In the genomic region with DNA sequence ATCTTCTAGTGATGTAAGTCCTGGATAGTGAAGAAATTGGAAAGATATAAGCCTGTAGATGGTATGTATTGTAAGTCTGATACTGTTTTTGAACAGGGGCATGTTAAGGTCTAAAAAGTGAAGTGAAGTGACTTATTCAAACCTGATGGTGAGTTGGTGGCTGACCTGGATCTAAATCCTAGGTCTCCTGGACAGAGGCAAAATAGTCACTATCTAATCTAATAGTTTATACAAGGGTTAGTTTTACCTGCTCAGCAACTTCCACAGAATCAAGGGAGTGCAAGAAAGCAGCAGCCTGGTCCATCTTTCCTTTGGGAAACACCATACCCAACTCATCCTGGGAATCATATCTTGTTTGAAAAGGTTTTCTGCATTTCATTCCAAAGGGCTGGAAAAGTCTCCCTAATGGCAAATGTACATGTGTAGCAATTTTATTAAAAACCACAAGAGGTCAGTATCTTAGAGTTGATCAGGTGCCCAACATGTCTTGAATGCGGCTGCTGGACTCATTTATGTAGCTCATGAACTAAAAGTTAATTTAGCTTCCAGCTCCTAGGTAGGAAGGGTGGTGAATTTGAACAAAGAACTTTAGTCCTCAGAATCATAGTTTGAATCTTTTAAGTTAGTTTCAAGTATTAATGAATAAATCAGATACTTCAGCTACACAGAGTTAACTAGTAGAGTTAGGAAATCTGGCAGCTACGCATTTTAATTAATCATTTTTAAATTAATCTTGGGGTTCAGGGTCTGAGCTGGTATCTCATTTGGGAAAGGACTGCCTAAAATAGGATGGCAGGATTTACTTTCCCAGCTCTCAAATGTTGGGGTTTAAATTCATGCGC, we compare ENCODE assay signal across 8 cellular contexts.
DNase-seq lines count a peak whose midpoint lies in the region; ATAC-seq and TF ChIP-seq lines count a peak whose summit lies in the region.

No MANE protein-coding gene starts in this region.

- DNase-seq in COR-L47 (lab: John Stamatoyannopoulos, UW) (peak; percentile 32), SHP77 (lab: John Stamatoyannopoulos, UW) (peak; percentile 60 to 65), fibroblast of pulmonary artery (ENCODE audit: low read depth) (peak; percentile 74), putamen (ENCODE audit: low spot score) (peak; percentile 34)
- DNase-seq in effector memory CD4-positive, alpha-beta T cell, result no peak
- no peak for DNase-seq in activated T-cell treated with anti-CD3 and anti-CD28 coated beads, Interleukin-2, amount 50 U/mL, for 24 hours

- peaks cover 95% of the 10 kb centered on the region for H3K36me3 Mint-ChIP-seq in activated T-cell treated with anti-CD3 and anti-CD28 coated beads, Interleukin-2, amount 50 U/mL, for 24 hours (ENCODE audit: low read depth)

- no peak overlapping the region for H3K4me3 ChIP-seq in fibroblast of pulmonary artery (replicated peaks; ENCODE audit: low read depth, low read length)
- H3K4me3 ChIP-seq in effector memory CD4-positive, alpha-beta T cell (ENCODE audit: insufficient read depth, low read depth, low read length, poor library complexity, severe bottlenecking), result no peak overlapping the region

- H3K27me3 Mint-ChIP-seq in activated T-cell treated with anti-CD3 and anti-CD28 coated beads, Interleukin-2, amount 50 U/mL, for 24 hours, result no peaks in the 10 kb centered on the region

- H3K4me1 Mint-ChIP-seq in activated T-cell treated with anti-CD3 and anti-CD28 coated beads, Interleukin-2, amount 50 U/mL, for 24 hours (ENCODE audit: low read depth), result peaks cover 6% of the 10 kb centered on the region

- H3K27me3 ChIP-seq in effector memory CD4-positive, alpha-beta T cell (replicated peaks; ENCODE audit: control insufficient read depth, insufficient read depth, low read length, poor library complexity, severe bottlenecking), result no peaks in the 10 kb centered on the region

- H3K36me3 ChIP-seq in effector memory CD4-positive, alpha-beta T cell (ENCODE audit: control insufficient read depth, insufficient read depth, low read length), result peaks cover 36% of the 10 kb centered on the region

- no peak overlapping the region for H3K4me3 Mint-ChIP-seq in activated T-cell treated with anti-CD3 and anti-CD28 coated beads, Interleukin-2, amount 50 U/mL, for 24 hours

- H3K9me3 ChIP-seq in effector memory CD4-positive, alpha-beta T cell (ENCODE audit: control insufficient read depth, low read length), result no peaks in the 10 kb centered on the region

- no peak overlapping the region for H3K27ac ChIP-seq in effector memory CD4-positive, alpha-beta T cell (ENCODE audit: insufficient read depth, low read length, poor library complexity, severe bottlenecking)

- peak; percentile 23 for ATAC-seq in HG02885 (IDR thresholded peaks at IDR 0.05; ENCODE audit: poor library complexity, unreplicated experiment)
- no peak for ATAC-seq in GM21825 (IDR thresholded peaks at IDR 0.05; ENCODE audit: unreplicated experiment)

- peak; percentile 59 for TF ChIP-seq CTCF in fibroblast of pulmonary artery (IDR thresholded peaks at IDR 0.05; ENCODE audit: low read length, missing control alignments)

- no peak overlapping the region for H3K27ac Mint-ChIP-seq in activated T-cell treated with anti-CD3 and anti-CD28 coated beads, Interleukin-2, amount 50 U/mL, for 24 hours

- no peaks in the 10 kb centered on the region for H3K4me1 ChIP-seq in effector memory CD4-positive, alpha-beta T cell (ENCODE audit: control insufficient read depth, insufficient read depth, low read length, poor library complexity, severe bottlenecking)

- no peaks in the 10 kb centered on the region for H3K9me3 Mint-ChIP-seq in activated T-cell treated with anti-CD3 and anti-CD28 coated beads, Interleukin-2, amount 50 U/mL, for 24 hours

Comparison
In these comparisons a context has a peak if more than half of its experiments do, and no peak if none do; other contexts are left out.
1. DNase-seq: peak in COR-L47 (single experiment), SHP77 (2 of 2), fibroblast of pulmonary artery (single experiment) and putamen (single experiment); none in effector memory CD4-positive, alpha-beta T cell (0 of 3) and activated T-cell treated with anti-CD3 and anti-CD28 coated beads, Interleukin-2, amount 50 U/mL, for 24 hours (single experiment).